Comparison of ENCODE assay signal across 12 cellular contexts in genomic region chr20:45611054-45611453, GRCh38. TPM values are rescaled to one million over a fixed set of nuclear protein-coding genes. Genes with fewer than 3 reads are reported as not detected.
A peak's percentile ranks its signal among the peaks of the same experiment; 100 is the strongest.
DNase-seq lines count a peak whose midpoint lies in the region; ATAC-seq, FAIRE-seq and TF ChIP-seq lines count a peak whose summit lies in the region.
"Had no signal": no experiment of that assay in that cellular context is flagged by ENCODE, and none has a peak within 500 bp of the region (broad histone marks: within the 10 kb centered on the region; RNA-seq: fewer than 3 reads in every experiment).

No MANE protein-coding gene starts in this region.

- 2% methylated on average over 4 of the region's 4 CpGs for WGBS in K562 (ENCODE audit: insufficient coverage, low coverage, missing lambda C conversion rate)
- 17% methylated on average over 4 of the region's 4 CpGs for WGBS in smooth muscle cell (ENCODE audit: low lambda C conversion rate)
- 23 to 31% methylated on average over 4 of the region's 4 CpGs for WGBS in tibial nerve, 2 donors

- no peaks in the 10 kb centered on the region for H3F3A ChIP-seq in smooth muscle cell (ENCODE audit: low read depth)

- POLR2A ChIA-PET in K562 (lab: Yijun Ruan, JAX), result no interaction called here

- no peak for TF ChIP-seq RAD21 in K562 (CRISPR knock-in tag; conservative IDR thresholded peaks at IDR 0.05 in 1 of 2, IDR thresholded peaks at IDR 0.05 in 1 of 2)

- H3K4me2 ChIP-seq in K562 (ENCODE audit: insufficient read depth, low read length) (no peak overlapping the region), smooth muscle cell (peak overlapping the region; percentile 42)

- DNase-seq in Daoy (ENCODE audit: low read depth) (peak; percentile 52), MG63 (peak; percentile 53), K562 (ENCODE audit: extremely low read depth in 1 of 4, low spot score in 3 of 4) (peak in 2 of 4 experiments; percentile 41 to 42), smooth muscle cell (lab: John Stamatoyannopoulos, UW; ENCODE audit: unreplicated experiment) (no peak), germinal center (ENCODE audit: low spot score) (no peak), GM19238 (ENCODE audit: insufficient read length, low spot score) (no peak), osteocyte (ENCODE audit: extremely low spot score, unreplicated experiment) (no peak), tibial nerve (ENCODE audit: low spot score in 2 of 2) (no peak)
- DNase-seq: erythroblast, NCI-H446 had no signal

- H3K9me3 ChIP-seq in MG63 (peaks cover 5% of the 10 kb centered on the region), K562 (replicated peaks; ENCODE audit: control insufficient read depth, insufficient read depth, low read depth, low read length) (no peaks in the 10 kb centered on the region), smooth muscle cell (replicated peaks; ENCODE audit: low read depth) (no peaks in the 10 kb centered on the region), tibial nerve (peaks cover 0 to 12% (median 3%) of the 10 kb centered on the region in 4 donors)
- H3K9me3 ChIP-seq: neutrophil, vagina had no signal

- no TSS peak for BruUV-seq in K562 (replicated peaks; lab: Mats Ljungman, UMichigan)

- TF ChIP-seq EP300 in K562 (IDR thresholded peaks at IDR 0.05; ENCODE audit: low read length) (no peak), tibial nerve (IDR thresholded peaks at IDR 0.05) (no peak)

- no peak overlapping the region for H3K27ac Mint-ChIP-seq in osteocyte (ENCODE audit: unreplicated experiment)

- H3K27me3 ChIP-seq in MG63, result no peaks in the 10 kb centered on the region
- H3K27me3 ChIP-seq in K562 (ENCODE audit: control insufficient read depth in 2 of 2, insufficient read depth in 2 of 2, low read length in 2 of 2), result no peaks in the 10 kb centered on the region
- H3K27me3 ChIP-seq in smooth muscle cell (ENCODE audit: low read depth), result no peaks in the 10 kb centered on the region
- H3K27me3 ChIP-seq in tibial nerve, result no peaks in the 10 kb centered on the region
- H3K27me3 ChIP-seq: vagina had no signal

- in situ Hi-C loops in K562 (cut with MboI), result no loop called here

- no peaks in the 10 kb centered on the region for H3K36me3 ChIP-seq in MG63
- no peaks in the 10 kb centered on the region for H3K36me3 ChIP-seq in K562 (ENCODE audit: control insufficient read depth, insufficient read depth, low read length)
- no peaks in the 10 kb centered on the region for H3K36me3 ChIP-seq in smooth muscle cell (ENCODE audit: low read depth)
- H3K36me3 ChIP-seq in tibial nerve, result no peaks in the 10 kb centered on the region
- H3K36me3 ChIP-seq: neutrophil, vagina had no signal

- CTCF ChIA-PET in K562 (lab: Yijun Ruan, JAX; ENCODE audit: low intra/inter-chr PET ratio), result no interaction called here

- no peaks in the 10 kb centered on the region for H4K20me1 ChIP-seq in K562 (replicated peaks; ENCODE audit: control insufficient read depth, insufficient read depth, low read length)
- H4K20me1 ChIP-seq in smooth muscle cell (ENCODE audit: low read depth), result no peaks in the 10 kb centered on the region

- H3K79me2 ChIP-seq in K562 (ENCODE audit: control insufficient read depth, insufficient read depth, low read length) (no peaks in the 10 kb centered on the region), smooth muscle cell (ENCODE audit: low read depth) (no peaks in the 10 kb centered on the region)

- TF ChIP-seq CTCF in K562 (IDR thresholded peaks at IDR 0.05 in 2 of 3, conservative IDR thresholded peaks at IDR 0.05 in 1 of 3; ENCODE audit: insufficient read depth in 2 of 3, low read depth in 1 of 3, low read length in 3 of 3), result no peak
- no peak for TF ChIP-seq CTCF in smooth muscle cell (IDR thresholded peaks at IDR 0.05; ENCODE audit: borderline replicate concordance, insufficient read depth, poor library complexity, severe bottlenecking)
- TF ChIP-seq CTCF in osteocyte (IDR thresholded peaks at IDR 0.05), result no peak
- no peak for TF ChIP-seq CTCF in tibial nerve (IDR thresholded peaks at IDR 0.05)

- TF ChIP-seq POLR2A in K562 (conservative IDR thresholded peaks at IDR 0.05), result no peak
- TF ChIP-seq POLR2A in tibial nerve (IDR thresholded peaks at IDR 0.05), result no peak

- H3K4me1 ChIP-seq in K562 (replicated peaks in 1 of 2; ENCODE audit: control insufficient read depth in 2 of 2, insufficient read depth in 2 of 2, low read length in 2 of 2) (no peaks in the 10 kb centered on the region; a peak in 1 of 5 replicates), smooth muscle cell (ENCODE audit: low read depth) (peaks cover 13% of the 10 kb centered on the region), tibial nerve (no peaks in the 10 kb centered on the region)
- H3K4me1 ChIP-seq: vagina had no signal

- no peak overlapping the region for H3K4me3 ChIP-seq in MG63
- H3K4me3 ChIP-seq in K562, result no peak overlapping the region
- no peak overlapping the region for H3K4me3 ChIP-seq in smooth muscle cell
- no peak overlapping the region for H3K4me3 ChIP-seq in tibial nerve
- H3K4me3 ChIP-seq: vagina had no signal

- no peak overlapping the region for H3K4me3 Mint-ChIP-seq in osteocyte (ENCODE audit: unreplicated experiment)

- no peaks in the 10 kb centered on the region for H3K4me1 Mint-ChIP-seq in osteocyte (ENCODE audit: unreplicated experiment)

- peak; percentile 67 for FAIRE-seq in K562 (lab: Jason Lieb, UNC)

- H3K9me3 Mint-ChIP-seq in osteocyte (ENCODE audit: unreplicated experiment), result peaks cover 16% of the 10 kb centered on the region

- H3K9ac ChIP-seq in K562 (ENCODE audit: insufficient read depth in 1 of 2, low read depth in 2 of 2, low read length in 2 of 2) (no peak overlapping the region), smooth muscle cell (ENCODE audit: low read depth) (peak overlapping the region; percentile 43)

- H3K27ac ChIP-seq in K562 (ENCODE audit: extremely low read depth, low read depth, low read length) (no peak overlapping the region), smooth muscle cell (ENCODE audit: low read depth) (peak overlapping the region; percentile 77), tibial nerve (no peak overlapping the region)
- H3K27ac ChIP-seq: neutrophil, vagina had no signal

- peak overlapping the region; percentile 35; the same call in 1 of the 2 replicates for H2AFZ ChIP-seq in K562 (ENCODE audit: low read depth, low read length)
- peak overlapping the region; percentile 61 for H2AFZ ChIP-seq in smooth muscle cell (ENCODE audit: low read depth)

- H3K27me3 Mint-ChIP-seq in osteocyte (ENCODE audit: unreplicated experiment), result peaks cover 6% of the 10 kb centered on the region

- H3K9me1 ChIP-seq in K562 (ENCODE audit: control insufficient read depth, insufficient read depth, low read length), result no peaks in the 10 kb centered on the region

- intact Hi-C loops in K562 (cut with micrococcal nuclease), result no loop called here

- peak; percentile 52; the same call in 2 of the 3 replicates for ATAC-seq in K562

- no peaks in the 10 kb centered on the region for H3K36me3 Mint-ChIP-seq in osteocyte (ENCODE audit: unreplicated experiment)

RNA-seq across cellular contexts. Expression of gene WFDC10A, which starts 18.5 kb away (rescaled TPM):
- not detected in 2 replicates for total RNA-seq in Daoy (2014; rRNA removed; shearing (Covaris generic))
- not detected in 2 replicates for total RNA-seq in MG63 (2014; rRNA removed; shearing (Covaris generic); ENCODE audit: low replicate concordance)
- total RNA-seq in K562 (2011; cell fraction: chromatin; rRNA removed; ENCODE audit: low replicate concordance), result not detected in 2 replicates
- total RNA-seq in K562 (2011; cell fraction: nucleolus; rRNA removed), result not detected in 2 replicates
- total RNA-seq in K562 (2011; cell fraction: nucleoplasm; rRNA removed), result not detected in 2 replicates
- not detected in 2 replicates for total RNA-seq in K562 (2014; rRNA removed)
- total RNA-seq in K562 (2014; rRNA removed; fragmentation: Illumina TruSeq; extraction: Trizol), result not detected in 2 replicates
- total RNA-seq in K562 (2015; rRNA removed; fragmentation: Illumina TruSeq; extraction: Trizol), result not detected in 2 replicates
- total RNA-seq in K562 (2021), result not detected in 2 replicates
- not detected in 2 replicates for polyA plus RNA-seq in K562 (2011; rRNA removed)
- not detected in 2 replicates for polyA plus RNA-seq in K562 (2011; cell fraction: cytosol; rRNA removed)
- not detected in 2 replicates for polyA plus RNA-seq in K562 (2011; cell fraction: nucleus; rRNA removed)
- polyA plus RNA-seq in K562 (2012), result not detected in 2 replicates
- not detected in 2 replicates for polyA plus RNA-seq in K562 (2014; fragmentation: Illumina TruSeq; extraction: Trizol)
- polyA plus RNA-seq in K562 (2014; fragmentation: Nextera tagmentation; extraction: Ambion mirVana), result not detected
- not detected in 2 replicates for polyA plus RNA-seq in K562 (2014; rRNA removed)
- not detected in 2 replicates for polyA minus RNA-seq in K562 (2011; rRNA and poly(A)+ RNA removed)
- not detected in 2 replicates for polyA minus RNA-seq in K562 (2011; cell fraction: cytosol; rRNA and poly(A)+ RNA removed)
- not detected in 2 replicates for polyA minus RNA-seq in K562 (2011; cell fraction: nucleus; rRNA and poly(A)+ RNA removed)
- not detected in 2 replicates for total RNA-seq in smooth muscle cell
- not detected in 2 replicates for polyA plus RNA-seq in smooth muscle cell
- not detected in 2 replicates for total RNA-seq in osteocyte
- not detected for total RNA-seq in tibial nerve
- total RNA-seq: vagina had no signal

RNA-seq across cellular contexts. Expression of gene WFDC9, which starts 20.0 kb away (rescaled TPM):
- total RNA-seq in Daoy (2014; rRNA removed; shearing (Covaris generic)), result not detected in 2 replicates
- total RNA-seq in MG63 (2014; rRNA removed; shearing (Covaris generic); ENCODE audit: low replicate concordance), result not detected in 2 replicates
- not detected in 2 replicates for total RNA-seq in K562 (2011; cell fraction: chromatin; rRNA removed; ENCODE audit: low replicate concordance)
- not detected in 2 replicates for total RNA-seq in K562 (2011; cell fraction: nucleolus; rRNA removed)
- not detected in 2 replicates for total RNA-seq in K562 (2011; cell fraction: nucleoplasm; rRNA removed)
- total RNA-seq in K562 (2014; rRNA removed), result not detected in 2 replicates
- total RNA-seq in K562 (2014; rRNA removed; fragmentation: Illumina TruSeq; extraction: Trizol), result not detected in 2 replicates
- not detected in 2 replicates for total RNA-seq in K562 (2015; rRNA removed; fragmentation: Illumina TruSeq; extraction: Trizol)
- total RNA-seq in K562 (2021), result not detected in 2 replicates
- polyA plus RNA-seq in K562 (2011; rRNA removed), result not detected in 2 replicates
- not detected in 2 replicates for polyA plus RNA-seq in K562 (2011; cell fraction: cytosol; rRNA removed)
- polyA plus RNA-seq in K562 (2011; cell fraction: nucleus; rRNA removed), result not detected in 2 replicates
- not detected in 2 replicates for polyA plus RNA-seq in K562 (2012)
- not detected in 2 replicates for polyA plus RNA-seq in K562 (2014; fragmentation: Illumina TruSeq; extraction: Trizol)
- polyA plus RNA-seq in K562 (2014; fragmentation: Nextera tagmentation; extraction: Ambion mirVana), result not detected
- not detected in 2 replicates for polyA plus RNA-seq in K562 (2014; rRNA removed)
- polyA minus RNA-seq in K562 (2011; rRNA and poly(A)+ RNA removed), result not detected in 2 replicates
- not detected in 2 replicates for polyA minus RNA-seq in K562 (2011; cell fraction: cytosol; rRNA and poly(A)+ RNA removed)
- not detected in 2 replicates for polyA minus RNA-seq in K562 (2011; cell fraction: nucleus; rRNA and poly(A)+ RNA removed)
- not detected in 2 replicates for total RNA-seq in smooth muscle cell
- polyA plus RNA-seq in smooth muscle cell, result not detected in 2 replicates
- total RNA-seq in osteocyte, result not detected in 2 replicates
- total RNA-seq in tibial nerve, result not detected
- total RNA-seq: vagina had no signal

RNA-seq across cellular contexts. Expression of gene WFDC8, which starts 32.0 kb away (rescaled TPM):
- total RNA-seq in Daoy (2014; rRNA removed; shearing (Covaris generic)), result not detected in 2 replicates
- not detected in 2 replicates for total RNA-seq in MG63 (2014; rRNA removed; shearing (Covaris generic); ENCODE audit: low replicate concordance)
- total RNA-seq in K562 (2011; cell fraction: chromatin; rRNA removed; ENCODE audit: low replicate concordance), result not detected in 2 replicates
- total RNA-seq in K562 (2011; cell fraction: nucleolus; rRNA removed), result not detected in 2 replicates
- total RNA-seq in K562 (2011; cell fraction: nucleoplasm; rRNA removed), result not detected in 2 replicates
- total RNA-seq in K562 (2014; rRNA removed) (not detected in 2 replicates), K562 (2014; rRNA removed; fragmentation: Illumina TruSeq; extraction: Trizol) (not detected in 2 replicates), K562 (2015; rRNA removed; fragmentation: Illumina TruSeq; extraction: Trizol) (not detected in 2 replicates), K562 (2021) (not detected in 2 replicates), smooth muscle cell (not detected in 2 replicates), osteocyte (not detected in 2 replicates), tibial nerve (not detected)
- polyA plus RNA-seq in K562 (2011; rRNA removed) (not detected in 2 replicates), K562 (2014; fragmentation: Illumina TruSeq; extraction: Trizol) (not detected in 2 replicates), K562 (2014; fragmentation: Nextera tagmentation; extraction: Ambion mirVana) (not detected), K562 (2014; rRNA removed) (not detected in 2 replicates), smooth muscle cell (not detected in 2 replicates)
- not detected in 2 replicates for polyA plus RNA-seq in K562 (2011; cell fraction: cytosol; rRNA removed)
- polyA plus RNA-seq in K562 (2011; cell fraction: nucleus; rRNA removed), result not detected in 2 replicates
- not detected in 2 replicates for polyA plus RNA-seq in K562 (2012)
- polyA minus RNA-seq in K562 (2011; rRNA and poly(A)+ RNA removed), result not detected in 2 replicates
- polyA minus RNA-seq in K562 (2011; cell fraction: cytosol; rRNA and poly(A)+ RNA removed), result not detected in 2 replicates
- not detected in 2 replicates for polyA minus RNA-seq in K562 (2011; cell fraction: nucleus; rRNA and poly(A)+ RNA removed)
- total RNA-seq: vagina had no signal

RNA-seq across cellular contexts. Expression of gene WFDC11, which starts 59.0 kb away (rescaled TPM):
- not detected in 2 replicates for total RNA-seq in Daoy (2014; rRNA removed; shearing (Covaris generic))
- total RNA-seq in MG63 (2014; rRNA removed; shearing (Covaris generic); ENCODE audit: low replicate concordance), result not detected in 2 replicates
- not detected in 2 replicates for total RNA-seq in K562 (2011; cell fraction: chromatin; rRNA removed; ENCODE audit: low replicate concordance)
- not detected in 2 replicates for total RNA-seq in K562 (2011; cell fraction: nucleolus; rRNA removed)
- total RNA-seq in K562 (2011; cell fraction: nucleoplasm; rRNA removed), result not detected in 2 replicates
- total RNA-seq in K562 (2014; rRNA removed), result not detected in 2 replicates
- total RNA-seq in K562 (2014; rRNA removed; fragmentation: Illumina TruSeq; extraction: Trizol), result not detected in 2 replicates
- not detected in 2 replicates for total RNA-seq in K562 (2015; rRNA removed; fragmentation: Illumina TruSeq; extraction: Trizol)
- not detected in 2 replicates for total RNA-seq in K562 (2021)
- not detected in 2 replicates for polyA plus RNA-seq in K562 (2011; rRNA removed)
- not detected in 2 replicates for polyA plus RNA-seq in K562 (2011; cell fraction: cytosol; rRNA removed)
- polyA plus RNA-seq in K562 (2011; cell fraction: nucleus; rRNA removed), result not detected in 2 replicates
- polyA plus RNA-seq in K562 (2012), result not detected in 2 replicates
- not detected in 2 replicates for polyA plus RNA-seq in K562 (2014; fragmentation: Illumina TruSeq; extraction: Trizol)
- polyA plus RNA-seq in K562 (2014; fragmentation: Nextera tagmentation; extraction: Ambion mirVana), result not detected
- polyA plus RNA-seq in K562 (2014; rRNA removed), result not detected in 2 replicates
- polyA minus RNA-seq in K562 (2011; rRNA and poly(A)+ RNA removed), result not detected in 2 replicates
- not detected in 2 replicates for polyA minus RNA-seq in K562 (2011; cell fraction: cytosol; rRNA and poly(A)+ RNA removed)
- not detected in 2 replicates for polyA minus RNA-seq in K562 (2011; cell fraction: nucleus; rRNA and poly(A)+ RNA removed)
- not detected in 2 replicates for total RNA-seq in smooth muscle cell
- not detected in 2 replicates for polyA plus RNA-seq in smooth muscle cell
- total RNA-seq in osteocyte, result not detected in 2 replicates
- not detected for total RNA-seq in tibial nerve
- total RNA-seq: vagina had no signal

Comparison
In these comparisons a context has a peak if more than half of its experiments do, and no peak if none do; other contexts are left out.
1. DNase-seq: peak in Daoy (single experiment) and MG63 (single experiment); none in smooth muscle cell (single experiment), germinal center (single experiment), GM19238 (single experiment), osteocyte (single experiment) and tibial nerve (0 of 2).